ENCODE assay signal across 8 cellular contexts in genomic region chr9:34253460-34253837, GRCh38.
DNase-seq lines count a peak whose midpoint lies in the region; ATAC-seq, FAIRE-seq and TF ChIP-seq lines count a peak whose summit lies in the region.
"Had no signal": no experiment of that assay in that cellular context is flagged by ENCODE, and none has a peak within 500 bp of the region (broad histone marks: within the 10 kb centered on the region; RNA-seq: fewer than 3 reads in every experiment).

No MANE protein-coding gene starts in this region.

- peak overlapping the region; percentile 35 to 86 (median 76) for H3K27ac ChIP-seq in tibial nerve
- H3K27ac ChIP-seq: KMS-11 had no signal

- H3K36me3 ChIP-seq in bronchial epithelial cell (ENCODE audit: control insufficient read depth, insufficient read depth, low read length), result peaks cover 15% of the 10 kb centered on the region
- peaks cover 0 to 36% (median 0%) of the 10 kb centered on the region in 3 donors for H3K36me3 ChIP-seq in tibial nerve

- 28 to 35% methylated on average over 3 of the region's 3 CpGs for WGBS in tibial nerve, 2 donors

- no peak for TF ChIP-seq POLR2A in tibial nerve (IDR thresholded peaks at IDR 0.05)

- FAIRE-seq in bronchial epithelial cell (lab: Jason Lieb, UNC), result no peak

- peak in 1 of 2 donors; percentile 1 for TF ChIP-seq EP300 in tibial nerve (IDR thresholded peaks at IDR 0.05)

- ATAC-seq in GM18517 (IDR thresholded peaks at IDR 0.05; ENCODE audit: unreplicated experiment), result no peak

- intact Hi-C loops in posterior vena cava (cut with DNase I), result loop anchor here in 1 of 2 donors (10.0 kb wide), 1 partner anchor 129 kb away; the partner anchor contains the start of gene DCAF12

- DNase-seq in NAMALWA (ENCODE audit: low spot score) (peak; percentile 24), bronchial epithelial cell (ENCODE audit: low read depth) (no peak), kidney tubule cell (ENCODE audit: low spot score) (peak; percentile 43), tibial nerve (ENCODE audit: low spot score in 2 of 2) (no peak), posterior vena cava (ENCODE audit: low spot score) (no peak)
- no peak for DNase-seq in effector CD4-positive, alpha-beta T cell

- H3K27me3 ChIP-seq in bronchial epithelial cell (ENCODE audit: control insufficient read depth, insufficient read depth, low read length) (no peaks in the 10 kb centered on the region), tibial nerve (no peaks in the 10 kb centered on the region)

- no peaks in the 10 kb centered on the region for H3K9me3 ChIP-seq in tibial nerve

- peaks cover 0 to 94% (median 26%) of the 10 kb centered on the region in 4 donors for H3K4me1 ChIP-seq in tibial nerve

- TF ChIP-seq CTCF in bronchial epithelial cell (IDR thresholded peaks at IDR 0.05; ENCODE audit: insufficient read depth, low read length, severe bottlenecking) (peak; percentile 39), tibial nerve (IDR thresholded peaks at IDR 0.05) (peak; percentile 16 to 38 (median 25))

- H3K4me3 ChIP-seq in bronchial epithelial cell (ENCODE audit: low read depth, low read length), result no peak overlapping the region
- no peak overlapping the region for H3K4me3 ChIP-seq in tibial nerve

Comparison
In these comparisons a context has a peak if more than half of its experiments do, and no peak if none do; other contexts are left out.
1. DNase-seq: peak in NAMALWA (single experiment) and kidney tubule cell (single experiment); none in bronchial epithelial cell (single experiment), tibial nerve (0 of 2), posterior vena cava (single experiment) and effector CD4-positive, alpha-beta T cell (single experiment).